Comparison of ENCODE assay signal across 9 cellular contexts in the genomic region with DNA sequence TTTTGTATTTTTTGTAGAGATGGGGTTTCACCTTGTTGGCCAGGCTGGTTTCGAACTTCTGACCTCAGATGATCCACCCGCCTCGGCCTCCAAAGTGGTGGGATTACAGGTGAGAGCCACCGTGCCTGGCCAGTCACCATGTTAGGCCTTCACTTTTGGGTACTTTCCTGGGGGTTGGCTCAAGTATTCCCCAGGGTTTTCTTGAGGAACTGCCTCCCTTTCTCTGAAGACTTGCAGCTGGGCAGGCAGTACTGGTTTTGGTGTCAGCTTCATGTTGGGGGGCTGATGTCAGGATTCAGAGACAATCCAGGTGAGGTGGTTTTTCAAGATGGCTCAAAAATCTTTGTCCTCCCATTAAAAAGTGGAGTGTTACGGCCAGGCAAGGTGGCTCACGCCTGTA. TPM values are rescaled to one million over a fixed set of nuclear protein-coding genes. Genes with fewer than 3 reads are reported as not detected.
"Had no signal": no experiment of that assay in that cellular context is flagged by ENCODE, and none has a peak within 500 bp of the region (broad histone marks: within the 10 kb centered on the region; RNA-seq: fewer than 3 reads in every experiment).

No MANE protein-coding gene starts in this region.

- H3K4me3 ChIP-seq: GM23338, K562 had no signal

- H3K4me2 ChIP-seq: GM23338 had no signal

- ATAC-seq: GM23338, K562 had no signal

- FAIRE-seq: H1, H54, HTR-8/SVneo, K562 had no signal

- H2AFZ ChIP-seq: GM23338 had no signal

- DNase-seq: H9, HCEC 1CT, IMR-90, KG1 had no signal

RNA-seq across cellular contexts. Expression of gene MOGAT3, which starts 24.8 kb away (rescaled TPM):
- total RNA-seq: GM23338, IMR-90, K562 had no signal
- polyA plus RNA-seq: IMR-90 had no signal
